In the genomic region with DNA sequence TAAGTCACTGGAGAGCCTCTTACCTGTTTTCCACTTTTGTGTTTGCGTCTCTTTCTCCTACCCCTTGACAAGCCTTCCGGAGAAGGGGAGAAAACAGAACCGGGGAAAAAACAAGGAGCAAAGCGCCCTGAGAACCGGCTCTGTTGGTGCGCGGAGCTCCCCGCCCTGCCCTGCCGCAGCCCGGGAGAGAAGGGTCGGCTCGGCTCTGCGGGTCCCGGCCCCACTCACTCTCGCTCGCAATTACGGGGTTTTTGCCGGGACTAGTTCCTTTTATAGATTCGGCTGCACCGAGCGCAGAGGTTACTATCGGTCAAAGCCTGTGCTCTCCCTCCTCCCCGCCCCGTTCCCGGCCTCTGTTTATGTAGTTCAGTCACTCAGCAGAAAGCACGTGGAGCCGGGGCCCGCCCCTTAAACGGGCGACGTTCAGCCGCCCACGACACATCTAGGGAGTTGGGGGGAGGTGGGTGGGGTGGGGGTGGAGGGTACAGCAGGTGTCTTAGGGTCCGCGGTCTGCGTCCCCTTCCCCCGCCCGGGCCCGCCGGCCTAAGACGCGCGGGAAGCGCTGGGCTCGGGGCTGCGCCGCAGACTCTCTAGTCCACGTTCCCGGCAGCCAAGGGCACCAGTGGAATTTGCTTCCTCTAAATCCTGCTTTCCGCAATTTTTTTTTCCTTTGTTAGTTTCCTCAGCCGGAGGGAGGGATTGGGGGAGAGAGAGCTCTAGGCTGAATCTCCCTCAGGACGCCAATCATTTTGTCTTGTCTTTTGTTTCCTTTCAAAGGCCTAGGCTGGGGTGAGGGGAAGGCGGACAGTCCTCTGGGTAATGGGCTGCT, we compare ENCODE assay signal across 7 cellular contexts. TPM values are rescaled to one million over a fixed set of nuclear protein-coding genes. Genes with fewer than 3 reads are reported as not detected.
DNase-seq lines count a peak whose midpoint lies in the region; ATAC-seq and TF ChIP-seq lines count a peak whose summit lies in the region.

TSS of gene ABCA1 (minus strand) at position 244 of the 829 bp plus-strand sequence. CDS start 24,476 bp downstream, outside the sequence.

- H3K9me3 Mint-ChIP-seq in activated naive CD8-positive, alpha-beta T cell treated with anti-CD3 and anti-CD28 coated beads for 36 hours, result no peaks in the 10 kb centered on the region

- H3K36me3 ChIP-seq in HUES64 (ENCODE audit: insufficient read depth, low read length), result no peaks in the 10 kb centered on the region
- no peaks in the 10 kb centered on the region for H3K36me3 ChIP-seq in suprapubic skin

- no peak for TF ChIP-seq EP300 in suprapubic skin (IDR thresholded peaks at IDR 0.05)

- peaks cover 43% of the 10 kb centered on the region for H3K27me3 Mint-ChIP-seq in activated naive CD8-positive, alpha-beta T cell treated with anti-CD3 and anti-CD28 coated beads for 36 hours

- TF ChIP-seq POLR2A in suprapubic skin (IDR thresholded peaks at IDR 0.05), result peak; percentile 61 to 96

- H3K27me3 ChIP-seq in HUES64 (ENCODE audit: insufficient read depth, low read length) (peaks cover 11% of the 10 kb centered on the region), suprapubic skin (no peaks in the 10 kb centered on the region)

- peaks cover 2% of the 10 kb centered on the region for H3K36me3 Mint-ChIP-seq in activated naive CD8-positive, alpha-beta T cell treated with anti-CD3 and anti-CD28 coated beads for 36 hours

- peak within 1 kb of the TSS; percentile 84 for H3K4me3 Mint-ChIP-seq in activated naive CD8-positive, alpha-beta T cell treated with anti-CD3 and anti-CD28 coated beads for 36 hours

- H3K9me3 ChIP-seq in HUES64 (ENCODE audit: insufficient read depth, low read depth, low read length) (no peaks in the 10 kb centered on the region), suprapubic skin (no peaks in the 10 kb centered on the region)

- H3K27ac ChIP-seq in HUES64 (ENCODE audit: low read depth, low read length) (no peak within 1 kb of the TSS), suprapubic skin (peak within 1 kb of the TSS; percentile 96)

- no peak for TF ChIP-seq CTCF in suprapubic skin (IDR thresholded peaks at IDR 0.05)

- no peak within 1 kb of the TSS for H3K27ac Mint-ChIP-seq in activated naive CD8-positive, alpha-beta T cell treated with anti-CD3 and anti-CD28 coated beads for 36 hours

- H3K9ac ChIP-seq in HUES64 (ENCODE audit: low read depth, low read length), result peak within 1 kb of the TSS; percentile 65

- H3K4me1 Mint-ChIP-seq in activated naive CD8-positive, alpha-beta T cell treated with anti-CD3 and anti-CD28 coated beads for 36 hours, result peaks cover 6% of the 10 kb centered on the region

- peak within 1 kb of the TSS; percentile 74 for H3K4me3 ChIP-seq in HUES64 (ENCODE audit: low read length)
- H3K4me3 ChIP-seq in suprapubic skin, result peak within 1 kb of the TSS; percentile 87

- under 1% methylated on average over 53 of the region's 53 CpGs for WGBS in HUES64
- 3% methylated on average over 38 of the region's 53 CpGs for WGBS in suprapubic skin

- ATAC-seq in GM18519 (IDR thresholded peaks at IDR 0.05; ENCODE audit: low FRiP score, unreplicated experiment), result peak; percentile 29

- H3K4me1 ChIP-seq in HUES64 (ENCODE audit: insufficient read depth, low read length) (peaks cover 24% of the 10 kb centered on the region), suprapubic skin (peaks cover 38% of the 10 kb centered on the region)

- DNase-seq in SKM-1 treated with dmso at 0.1 percent for 144 hours (lab: John Stamatoyannopoulos, UW; ENCODE audit: unreplicated experiment) (peak; percentile 15), glomerular visceral epithelial cell (ENCODE audit: extremely low spot score) (peak; percentile 84), nucleus accumbens (lab: John Stamatoyannopoulos, UW) (peak; percentile 50 to 96 (median 85)), suprapubic skin (ENCODE audit: low spot score in 2 of 2) (peak; percentile 96 to 98)
- DNase-seq in activated naive CD8-positive, alpha-beta T cell treated with anti-CD3 and anti-CD28 coated beads for 36 hours, result peak; percentile 70

RNA-seq across cellular contexts. Expression of gene ABCA1, which starts in this region (rescaled TPM):
- polyA plus RNA-seq in HUES64 (2013, experiment 1 of 2), result 4.9 TPM
- polyA plus RNA-seq in HUES64 (2013, experiment 2 of 2), result 4.1 TPM
- total RNA-seq in activated naive CD8-positive, alpha-beta T cell treated with anti-CD3 and anti-CD28 coated beads for 36 hours, result under 1 TPM; 0.48 to 0.72 TPM
- 10 to 100 TPM; 24.5 to 89.1 (median 48.5) TPM for total RNA-seq in suprapubic skin

Comparison
In these comparisons a context has a peak if more than half of its experiments do, and no peak if none do; other contexts are left out.
1. RNA of gene ABCA1 (total RNA-seq): 24.5 to 89.1 TPM in suprapubic skin; 0.48 to 0.72 TPM in activated naive CD8-positive, alpha-beta T cell treated with anti-CD3 and anti-CD28 coated beads for 36 hours; every median in the first group is over 10 times any median in the second.
2. Peak in DNase-seq in activated naive CD8-positive, alpha-beta T cell treated with anti-CD3 and anti-CD28 coated beads for 36 hours; RNA of the gene not detected or under 1 TPM.
3. DNase-seq: peak in every context shown above with its lines; median percentile 97 in suprapubic skin; 85 in nucleus accumbens; 84 in glomerular visceral epithelial cell; 70 in activated naive CD8-positive, alpha-beta T cell treated with anti-CD3 and anti-CD28 coated beads for 36 hours; 15 in SKM-1 treated with dmso at 0.1 percent for 144 hours.